ENCODE assay signal across 9 cellular contexts in the genomic region with DNA sequence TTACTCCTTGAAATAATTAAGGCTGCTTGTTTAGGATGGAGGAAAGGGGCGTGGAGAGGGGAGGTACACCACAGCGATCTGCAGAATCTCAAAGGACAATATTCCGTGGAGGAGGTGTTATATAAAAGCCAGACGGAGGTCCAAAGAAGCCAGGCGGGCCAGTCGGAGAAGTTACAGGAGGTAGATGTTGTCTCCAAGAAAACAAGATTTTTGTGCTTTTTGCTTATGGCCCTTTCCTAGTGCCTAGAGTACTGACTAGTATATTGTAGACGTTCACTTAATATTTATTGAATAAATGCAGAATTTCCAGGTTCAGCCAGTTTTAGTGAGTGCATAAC. TPM values are rescaled to one million over a fixed set of nuclear protein-coding genes. Genes with fewer than 3 reads are reported as not detected.
DNase-seq lines count a peak whose midpoint lies in the region; ATAC-seq and TF ChIP-seq lines count a peak whose summit lies in the region.
"Had no signal": no experiment of that assay in that cellular context is flagged by ENCODE, and none has a peak within 500 bp of the region (broad histone marks: within the 10 kb centered on the region; RNA-seq: fewer than 3 reads in every experiment).

No MANE protein-coding gene starts in this region.

- peak overlapping the region; percentile 11 for H3K9ac ChIP-seq in smooth muscle cell (ENCODE audit: low read depth)

- H3K4me1 Mint-ChIP-seq in activated T-helper 1 cell treated with anti-CD3 and anti-CD28 coated beads, Interleukin-12 subunit alpha, Interleukin-12 subunit beta, Interleukin-2, Interleukin-4 antibody, amounts not matched to agents 30 ng/mL and 10 ng/mL and 1 ng/mL, durations not matched to agents 14 hours and 24 hours and 36 hours (ENCODE audit: low read depth) = peaks cover 54% of the 10 kb centered on the region

- no peak overlapping the region for H3K27ac Mint-ChIP-seq in activated T-helper 1 cell treated with anti-CD3 and anti-CD28 coated beads, Interleukin-12 subunit alpha, Interleukin-12 subunit beta, Interleukin-2, Interleukin-4 antibody, amounts not matched to agents 30 ng/mL and 10 ng/mL and 1 ng/mL, durations not matched to agents 14 hours and 24 hours and 36 hours

- H3K79me2 ChIP-seq in smooth muscle cell (ENCODE audit: low read depth) = peaks cover 16% of the 10 kb centered on the region

- peaks cover 10% of the 10 kb centered on the region for H4K20me1 ChIP-seq in smooth muscle cell (ENCODE audit: low read depth)

- intact Hi-C loops in activated T-helper 1 cell treated with anti-CD3 and anti-CD28 coated beads, Interleukin-12 subunit alpha, Interleukin-12 subunit beta, Interleukin-2, Interleukin-4 antibody, amounts not matched to agents 30 ng/mL and 10 ng/mL and 1 ng/mL, durations not matched to agents 14 hours and 24 hours and 36 hours (cut with micrococcal nuclease) = loop anchor here (1.0 to 5.0 kb wide), 5 partner anchors 47 to 1270 kb away; partner anchors contain the start of genes E2F8, NAV2, PRMT3 and TSG101

- H3K4me2 ChIP-seq in smooth muscle cell = peak overlapping the region; percentile 94

- H3K27me3 ChIP-seq in smooth muscle cell (ENCODE audit: low read depth) = no peaks in the 10 kb centered on the region

- no peak overlapping the region for H3K27ac ChIP-seq in smooth muscle cell (ENCODE audit: low read depth)

- DNase-seq in NCI-H146 treated with DMSO at 0.1 percent for 48 hours (lab: John Stamatoyannopoulos, UW; ENCODE audit: unreplicated experiment) (peak; percentile 40), NCI-H146 (lab: John Stamatoyannopoulos, UW) (no peak), smooth muscle cell (lab: John Stamatoyannopoulos, UW; ENCODE audit: unreplicated experiment) (no peak), G401 (ENCODE audit: low spot score) (no peak)
- DNase-seq in activated T-helper 1 cell treated with anti-CD3 and anti-CD28 coated beads, Interleukin-12 subunit alpha, Interleukin-12 subunit beta, Interleukin-2, Interleukin-4 antibody, amounts not matched to agents 30 ng/mL and 10 ng/mL and 1 ng/mL, durations not matched to agents 14 hours and 24 hours and 36 hours (ENCODE audit: low spot score) = no peak
- DNase-seq: NCI-H1048 had no signal

- ATAC-seq in HG03139 (IDR thresholded peaks at IDR 0.05; ENCODE audit: unreplicated experiment) (no peak), GM21423 (IDR thresholded peaks at IDR 0.05; ENCODE audit: unreplicated experiment) (no peak)

- H3K36me3 Mint-ChIP-seq in activated T-helper 1 cell treated with anti-CD3 and anti-CD28 coated beads, Interleukin-12 subunit alpha, Interleukin-12 subunit beta, Interleukin-2, Interleukin-4 antibody, amounts not matched to agents 30 ng/mL and 10 ng/mL and 1 ng/mL, durations not matched to agents 14 hours and 24 hours and 36 hours (ENCODE audit: low read depth) = peaks cover 19% of the 10 kb centered on the region

- H3K36me3 ChIP-seq in smooth muscle cell (ENCODE audit: low read depth) = no peaks in the 10 kb centered on the region

- H3K4me1 ChIP-seq in smooth muscle cell (ENCODE audit: low read depth) = peaks cover 5% of the 10 kb centered on the region

- in situ Hi-C loops in G401 (cut with HindIII; ENCODE audit: low sequenced_read_pairs) = no loop called here

- no peaks in the 10 kb centered on the region for H3F3A ChIP-seq in smooth muscle cell (ENCODE audit: low read depth)

- peak overlapping the region; percentile 93 for H3K4me3 Mint-ChIP-seq in activated T-helper 1 cell treated with anti-CD3 and anti-CD28 coated beads, Interleukin-12 subunit alpha, Interleukin-12 subunit beta, Interleukin-2, Interleukin-4 antibody, amounts not matched to agents 30 ng/mL and 10 ng/mL and 1 ng/mL, durations not matched to agents 14 hours and 24 hours and 36 hours

- H3K9me3 Mint-ChIP-seq in activated T-helper 1 cell treated with anti-CD3 and anti-CD28 coated beads, Interleukin-12 subunit alpha, Interleukin-12 subunit beta, Interleukin-2, Interleukin-4 antibody, amounts not matched to agents 30 ng/mL and 10 ng/mL and 1 ng/mL, durations not matched to agents 14 hours and 24 hours and 36 hours = no peaks in the 10 kb centered on the region

- no peaks in the 10 kb centered on the region for H3K9me3 ChIP-seq in smooth muscle cell (replicated peaks; ENCODE audit: low read depth)

- WGBS in smooth muscle cell (ENCODE audit: low lambda C conversion rate) = 13% methylated on average over 7 of the region's 7 CpGs

- TF ChIP-seq CTCF in smooth muscle cell (IDR thresholded peaks at IDR 0.05; ENCODE audit: borderline replicate concordance, insufficient read depth, poor library complexity, severe bottlenecking) = no peak

- peaks cover 12% of the 10 kb centered on the region for H3K27me3 Mint-ChIP-seq in activated T-helper 1 cell treated with anti-CD3 and anti-CD28 coated beads, Interleukin-12 subunit alpha, Interleukin-12 subunit beta, Interleukin-2, Interleukin-4 antibody, amounts not matched to agents 30 ng/mL and 10 ng/mL and 1 ng/mL, durations not matched to agents 14 hours and 24 hours and 36 hours (ENCODE audit: insufficient read depth)

- peak overlapping the region; percentile 69 for H3K4me3 ChIP-seq in iPS-11a (ENCODE audit: low read depth, low read length)
- peak overlapping the region; percentile 89 for H3K4me3 ChIP-seq in smooth muscle cell

- peak overlapping the region; percentile 88 for H2AFZ ChIP-seq in smooth muscle cell (ENCODE audit: low read depth)

RNA-seq across cellular contexts. Expression of gene ZDHHC13, which starts 0.8 kb away (rescaled TPM):
- total RNA-seq in activated T-helper 1 cell treated with anti-CD3 and anti-CD28 coated beads, Interleukin-12 subunit alpha, Interleukin-12 subunit beta, Interleukin-2, Interleukin-4 antibody, amounts not matched to agents 30 ng/mL and 10 ng/mL and 1 ng/mL, durations not matched to agents 14 hours and 24 hours and 36 hours = 25.0 and 28.9 TPM in 2 replicates
- total RNA-seq in smooth muscle cell = 16.5 and 17.3 TPM in 2 replicates
- polyA plus RNA-seq in smooth muscle cell = 8.7 and 12.8 TPM in 2 replicates
- 22.6 and 30.1 TPM in 2 replicates for total RNA-seq in G401 (2014; rRNA removed; shearing (Covaris generic))

RNA-seq across cellular contexts. Expression of gene MRGPRX2, which starts 57.2 kb away (rescaled TPM):
- 0.13 and 0.29 TPM in 2 replicates for total RNA-seq in activated T-helper 1 cell treated with anti-CD3 and anti-CD28 coated beads, Interleukin-12 subunit alpha, Interleukin-12 subunit beta, Interleukin-2, Interleukin-4 antibody, amounts not matched to agents 30 ng/mL and 10 ng/mL and 1 ng/mL, durations not matched to agents 14 hours and 24 hours and 36 hours
- total RNA-seq in smooth muscle cell = not detected in 2 replicates
- 0.19 TPM in 1 of 2 replicates, not detected in the other for polyA plus RNA-seq in smooth muscle cell
- total RNA-seq in G401 (2014; rRNA removed; shearing (Covaris generic)) = not detected in 2 replicates
